20 cellular contexts compared by ENCODE assay signal in the genomic region with DNA sequence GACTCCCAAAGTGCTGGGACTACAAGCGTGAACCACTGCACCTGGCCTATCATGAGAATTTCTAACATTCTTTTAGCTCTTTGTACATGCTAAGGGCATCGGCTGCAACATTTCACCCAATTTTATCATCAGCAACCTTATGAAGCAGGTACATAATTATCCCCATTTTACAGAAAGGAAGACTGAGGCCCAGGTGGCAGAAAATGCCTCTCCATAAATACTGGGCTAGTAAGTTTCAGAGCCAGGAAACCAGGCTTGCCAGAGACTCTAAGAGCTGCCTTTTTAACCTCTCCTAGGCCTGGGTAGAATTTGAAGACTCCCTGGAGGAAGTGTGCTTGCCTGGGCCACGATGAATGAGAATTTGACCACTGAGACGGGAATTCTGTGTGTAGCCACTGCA. TPM values are rescaled to one million over a fixed set of nuclear protein-coding genes. Genes with fewer than 3 reads are reported as not detected.
DNase-seq lines count a peak whose midpoint lies in the region; ATAC-seq and TF ChIP-seq lines count a peak whose summit lies in the region.
"Had no signal": no experiment of that assay in that cellular context is flagged by ENCODE, and none has a peak within 500 bp of the region (broad histone marks: within the 10 kb centered on the region; RNA-seq: fewer than 3 reads in every experiment).

No MANE protein-coding gene starts in this region.

- H3K4me2 ChIP-seq in GM23338: no peak overlapping the region; the same call in 1 of the 2 replicates

- H3K36me3 Mint-ChIP-seq in GM23338 (ENCODE audit: low read depth) (peaks cover 24% of the 10 kb centered on the region), nephron (ENCODE audit: low read depth) (peaks cover 3% of the 10 kb centered on the region)
- H3K36me3 Mint-ChIP-seq in activated T-helper 17 cell treated with anti-CD3 and anti-CD28 coated beads, Interleukin-2, amount 50 U/mL, for 72 hours (ENCODE audit: low read depth): no peaks in the 10 kb centered on the region

- no peak overlapping the region for H3K4me3 ChIP-seq in GM23338
- H3K4me3 ChIP-seq: BLaER1, right atrium auricular region, transverse colon had no signal

- H3K27me3 ChIP-seq in GM23338 (ENCODE audit: insufficient read depth): no peaks in the 10 kb centered on the region
- H3K27me3 ChIP-seq: BLaER1, neutrophil, right atrium auricular region, transverse colon had no signal

- peaks cover 18% of the 10 kb centered on the region for H3K27me3 Mint-ChIP-seq in GM23338 (ENCODE audit: insufficient read depth, low read depth, poor library complexity)
- no peaks in the 10 kb centered on the region for H3K27me3 Mint-ChIP-seq in activated T-helper 17 cell treated with anti-CD3 and anti-CD28 coated beads, Interleukin-2, amount 50 U/mL, for 72 hours
- no peaks in the 10 kb centered on the region for H3K27me3 Mint-ChIP-seq in nephron (ENCODE audit: low read depth)
- H3K27me3 Mint-ChIP-seq: activated B cell treated with CpG ODN at 0.5 μM for 24 hours; central memory CD8-positive, alpha-beta T cell; T-helper 17 cell had no signal

- H3K9me3 Mint-ChIP-seq in GM23338 (no peaks in the 10 kb centered on the region), nephron (no peaks in the 10 kb centered on the region)
- no peaks in the 10 kb centered on the region for H3K9me3 Mint-ChIP-seq in activated T-helper 17 cell treated with anti-CD3 and anti-CD28 coated beads, Interleukin-2, amount 50 U/mL, for 72 hours
- H3K9me3 Mint-ChIP-seq: activated B cell treated with CpG ODN at 0.5 μM for 24 hours; central memory CD8-positive, alpha-beta T cell had no signal

- H3K79me2 ChIP-seq in GM23338 (replicated peaks; ENCODE audit: insufficient read depth): peaks cover 25% of the 10 kb centered on the region

- H3K9me2 ChIP-seq in GM23338 (ENCODE audit: insufficient read depth): no peaks in the 10 kb centered on the region

- DNase-seq in GM23338 (ENCODE audit: low spot score) (no peak), GM03348 (ENCODE audit: low spot score) (no peak), kidney glomerular epithelial cell (lab: John Stamatoyannopoulos, UW) (no peak)
- DNase-seq: activated B cell treated with CpG ODN at 0.5 μM for 24 hours; activated effector memory CD4-positive, alpha-beta T cell treated with Interleukin-2 at 50 U/mL for 16 hours; amygdala; DMS153; effector CD8-positive, alpha-beta T cell; MM.1S; NCI-H1694 treated with DMSO at 0.1 percent for 48 hours; Right ventricle myocardium superior; stimulated activated naive CD8-positive, alpha-beta T cell treated with anti-CD3 and anti-CD28 coated beads, Interleukin-15, Interleukin-2, amounts not matched to agents 100 U/mL and 50 U/mL, for 24 hours; T-helper 17 cell; transverse colon had no signal

- H3K27ac ChIP-seq in GM23338 (ENCODE audit: low read depth): no peak overlapping the region
- H3K27ac ChIP-seq: BLaER1, neutrophil, right atrium auricular region, transverse colon had no signal

- TF ChIP-seq CTCF in GM23338 (conservative IDR thresholded peaks at IDR 0.05; ENCODE audit: low read depth in 2 of 2): no peak
- TF ChIP-seq CTCF in nephron (IDR thresholded peaks at IDR 0.05; ENCODE audit: unreplicated experiment in 3 of 3): no peak

- peaks cover 14% of the 10 kb centered on the region; the same call in 1 of the 2 replicates for H4K20me1 ChIP-seq in GM23338 (replicated peaks; ENCODE audit: insufficient read depth)
- H4K20me1 ChIP-seq: BLaER1 had no signal

- H3K4me1 Mint-ChIP-seq in GM23338 (peaks cover 15% of the 10 kb centered on the region), nephron (peaks cover 11% of the 10 kb centered on the region)
- peaks cover 4% of the 10 kb centered on the region for H3K4me1 Mint-ChIP-seq in activated T-helper 17 cell treated with anti-CD3 and anti-CD28 coated beads, Interleukin-2, amount 50 U/mL, for 72 hours
- H3K4me1 Mint-ChIP-seq: central memory CD8-positive, alpha-beta T cell had no signal

- H2AFZ ChIP-seq in GM23338: no peak overlapping the region

- ATAC-seq in GM23338: no peak
- no peak for ATAC-seq in activated T-helper 17 cell treated with anti-CD3 and anti-CD28 coated beads, Interleukin-2, amount 50 U/mL, for 72 hours (replicated peaks)
- ATAC-seq: stimulated activated naive CD8-positive, alpha-beta T cell treated with anti-CD3 and anti-CD28 coated beads, Interleukin-15, Interleukin-2, amounts not matched to agents 100 U/mL and 50 U/mL, for 24 hours; T-helper 17 cell had no signal

- peaks cover 6% of the 10 kb centered on the region for H3F3A ChIP-seq in GM23338 (replicated peaks; ENCODE audit: low read depth)

- H3K4me1 ChIP-seq in GM23338 (ENCODE audit: insufficient read depth): peaks cover 10% of the 10 kb centered on the region; the same call in 1 of the 2 replicates

- peaks cover 17% of the 10 kb centered on the region for H3K36me3 ChIP-seq in GM23338 (ENCODE audit: insufficient read depth)
- H3K36me3 ChIP-seq: transverse colon had no signal

- peak overlapping the region; percentile 17; the same call in 1 of the 3 replicates for H3K4me3 Mint-ChIP-seq in GM23338
- H3K4me3 Mint-ChIP-seq in activated T-helper 17 cell treated with anti-CD3 and anti-CD28 coated beads, Interleukin-2, amount 50 U/mL, for 72 hours: no peak overlapping the region
- peak overlapping the region; percentile 19 to 82 (median 50) for H3K4me3 Mint-ChIP-seq in nephron
- H3K4me3 Mint-ChIP-seq: T-helper 17 cell had no signal

- no peak overlapping the region for H3K27ac Mint-ChIP-seq in GM23338
- peak overlapping the region; percentile 7 for H3K27ac Mint-ChIP-seq in activated T-helper 17 cell treated with anti-CD3 and anti-CD28 coated beads, Interleukin-2, amount 50 U/mL, for 72 hours
- H3K27ac Mint-ChIP-seq in nephron: no peak overlapping the region
- H3K27ac Mint-ChIP-seq: activated B cell treated with CpG ODN at 0.5 μM for 24 hours, T-helper 17 cell had no signal

TF ChIP-seq in GM23338, 12 proteins besides CTCF, POLR2A, EP300 and RAD21 (continues in another document):
- TF ChIP-seq POLR2AphosphoS5 (IDR thresholded peaks at IDR 0.05; ENCODE audit: low read depth): no peak
- TF ChIP-seq EZH2 (IDR thresholded peaks at IDR 0.05; ENCODE audit: low read depth, unreplicated experiment): no peak
- TF ChIP-seq EZH2phosphoT487 (IDR thresholded peaks at IDR 0.05; ENCODE audit: unreplicated experiment): no peak
- no peak for TF ChIP-seq NANOG (IDR thresholded peaks at IDR 0.05; ENCODE audit: borderline replicate concordance)
- TF ChIP-seq STAT1 (IDR thresholded peaks at IDR 0.05; ENCODE audit: unreplicated experiment): no peak
- TF ChIP-seq ZNF114 (CRISPR knock-in tag; IDR thresholded peaks at IDR 0.05): no peak
- TF ChIP-seq, protein P1, sequence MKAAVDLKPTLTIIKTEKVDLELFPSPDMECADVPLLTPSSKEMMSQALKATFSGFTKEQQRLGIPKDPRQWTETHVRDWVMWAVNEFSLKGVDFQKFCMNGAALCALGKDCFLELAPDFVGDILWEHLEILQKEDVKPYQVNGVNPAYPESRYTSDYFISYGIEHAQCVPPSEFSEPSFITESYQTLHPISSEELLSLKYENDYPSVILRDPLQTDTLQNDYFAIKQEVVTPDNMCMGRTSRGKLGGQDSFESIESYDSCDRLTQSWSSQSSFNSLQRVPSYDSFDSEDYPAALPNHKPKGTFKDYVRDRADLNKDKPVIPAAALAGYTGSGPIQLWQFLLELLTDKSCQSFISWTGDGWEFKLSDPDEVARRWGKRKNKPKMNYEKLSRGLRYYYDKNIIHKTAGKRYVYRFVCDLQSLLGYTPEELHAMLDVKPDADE (IDR thresholded peaks at IDR 0.05): no peak
- no peak for TF ChIP-seq JUNB (IDR thresholded peaks at IDR 0.05; ENCODE audit: unreplicated experiment)

RNA-seq across cellular contexts. Expression of a gene that starts 2.2 kb away (rescaled TPM):
- total RNA-seq in GM23338 (2014; rRNA removed; shearing (Covaris generic)): 81.1 and 84.7 TPM in 2 replicates
- 33.3 and 39.4 TPM in 2 replicates for polyA plus RNA-seq in GM23338 (2016; fragmentation: Nextera tagmentation; extraction: Ambion mirVana)
- total RNA-seq in activated T-helper 17 cell treated with anti-CD3 and anti-CD28 coated beads, Interleukin-2, amount 50 U/mL, for 72 hours: 10 to 100 TPM; 15.9 to 31.6 TPM

RNA-seq across cellular contexts. Expression of a gene that starts 27.6 kb away (rescaled TPM):
- total RNA-seq in GM23338 (2014; rRNA removed; shearing (Covaris generic)): 4.2 and 6.4 TPM in 2 replicates
- 2.8 and 3.1 TPM in 2 replicates for polyA plus RNA-seq in GM23338 (2016; fragmentation: Nextera tagmentation; extraction: Ambion mirVana)
- total RNA-seq in activated T-helper 17 cell treated with anti-CD3 and anti-CD28 coated beads, Interleukin-2, amount 50 U/mL, for 72 hours: under 1 TPM in 1 of 2 donors, not detected in 1; 0.24 TPM
- total RNA-seq: activated B cell treated with CpG ODN at 0.5 μM for 24 hours, Right ventricle myocardium superior, T-helper 17 cell, transverse colon had no signal

RNA-seq across cellular contexts. Expression of a gene that starts 36.7 kb away (rescaled TPM):
- 9.6 and 11.3 TPM in 2 replicates for total RNA-seq in GM23338 (2014; rRNA removed; shearing (Covaris generic))
- 12.9 and 15.5 TPM in 2 replicates for polyA plus RNA-seq in GM23338 (2016; fragmentation: Nextera tagmentation; extraction: Ambion mirVana)
- 10 to 100 TPM; 21.0 to 66.8 TPM for total RNA-seq in activated T-helper 17 cell treated with anti-CD3 and anti-CD28 coated beads, Interleukin-2, amount 50 U/mL, for 72 hours

RNA-seq across cellular contexts. Expression of a gene that starts 38.3 kb away (rescaled TPM):
- total RNA-seq in GM23338 (2014; rRNA removed; shearing (Covaris generic)): 33.0 and 34.1 TPM in 2 replicates
- 85.9 and 91.1 TPM in 2 replicates for polyA plus RNA-seq in GM23338 (2016; fragmentation: Nextera tagmentation; extraction: Ambion mirVana)
- total RNA-seq in activated T-helper 17 cell treated with anti-CD3 and anti-CD28 coated beads, Interleukin-2, amount 50 U/mL, for 72 hours: 10 to 100 TPM; 11.2 to 23.6 TPM

RNA-seq across cellular contexts. Expression of a gene that starts 45.5 kb away (rescaled TPM):
- not detected in 2 replicates for total RNA-seq in GM23338 (2014; rRNA removed; shearing (Covaris generic))
- 0.47 TPM in 1 of 2 replicates, not detected in the other for polyA plus RNA-seq in GM23338 (2016; fragmentation: Nextera tagmentation; extraction: Ambion mirVana)
- total RNA-seq in activated T-helper 17 cell treated with anti-CD3 and anti-CD28 coated beads, Interleukin-2, amount 50 U/mL, for 72 hours: not detected
- total RNA-seq: activated B cell treated with CpG ODN at 0.5 μM for 24 hours, T-helper 17 cell had no signal
